ENCODE assay signal across 13 cellular contexts in genomic region chr21:35398366-35398982, GRCh38.
DNase-seq lines count a peak whose midpoint lies in the region; ATAC-seq and TF ChIP-seq lines count a peak whose summit lies in the region.
"Had no signal": no experiment of that assay in that cellular context is flagged by ENCODE, and none has a peak within 500 bp of the region (broad histone marks: within the 10 kb centered on the region; RNA-seq: fewer than 3 reads in every experiment).

No MANE protein-coding gene starts in this region.

- ATAC-seq in GM19467 (IDR thresholded peaks at IDR 0.05; ENCODE audit: unreplicated experiment): no peak
- ATAC-seq: psoas muscle had no signal

- DNase-seq in A172 (ENCODE audit: low spot score): peak; percentile 53
- peak; percentile 25 for DNase-seq in GM03348 (ENCODE audit: low spot score)
- DNase-seq in RPMI7951 (ENCODE audit: low read depth): peak; percentile 40
- no peak for DNase-seq in epithelial cell of prostate (ENCODE audit: low read depth, low spot score)
- DNase-seq in HUDEP-2 (lab: John Stamatoyannopoulos, UW; ENCODE audit: unreplicated experiment in 76 of 76): no peak
- no peak for DNase-seq in GM10266 (ENCODE audit: extremely low spot score)
- no peak for DNase-seq in T1000 (lab: John Stamatoyannopoulos, UW)
- DNase-seq: activated B cell treated with CpG ODN at 0.5 μM for 24 hours; activated T-cell treated with anti-CD3 and anti-CD28 coated beads for 4 hours; CD4-positive, alpha-beta memory T cell; NCI-H1694 treated with DMSO at 0.1 percent for 48 hours; psoas muscle had no signal

- TF ChIP-seq CTCF in GM10266 (IDR thresholded peaks at IDR 0.05; ENCODE audit: control insufficient read depth, insufficient read depth, low read depth, missing control alignments): no peak

- peak overlapping the region; percentile 5 for H3K27ac ChIP-seq in epithelial cell of prostate
- H3K27ac ChIP-seq: psoas muscle had no signal

Comparison
In these comparisons a context has a peak if more than half of its experiments do, and no peak if none do; other contexts are left out.
1. DNase-seq: peak in A172 (single experiment), GM03348 (single experiment) and RPMI7951 (single experiment); none in epithelial cell of prostate (single experiment), HUDEP-2 (0 of 76), GM10266 (single experiment) and T1000 (single experiment).